8 cellular contexts compared by ENCODE assay signal in genomic region chr7:1116383-1117008, GRCh38. TPM values are rescaled to one million over a fixed set of nuclear protein-coding genes. Genes with fewer than 3 reads are reported as not detected.
DNase-seq lines count a peak whose midpoint lies in the region; ATAC-seq lines count a peak whose summit lies in the region.
"Not testable (repeated sequence)": the region's sequence is repeated elsewhere in the genome, so short reads cannot be mapped to it uniquely, and the experiment has no call there.
"Had no signal": no experiment of that assay in that cellular context is flagged by ENCODE, and none has a peak within 500 bp of the region (broad histone marks: within the 10 kb centered on the region; RNA-seq: fewer than 3 reads in every experiment).

No MANE protein-coding gene starts in this region.

- DNase-seq in activated CD4-positive, alpha-beta T cell treated with anti-CD3 and anti-CD28 coated beads for 36 hours, result not testable (repeated sequence)
- peak; percentile 2 for DNase-seq in activated CD8-positive, alpha-beta memory T cell treated with anti-CD3 and anti-CD28 coated beads, Interleukin-2, amount 50 U/mL, for 4 hours
- DNase-seq in cardiac septum (ENCODE audit: low spot score), result peak; percentile 63
- DNase-seq in sciatic nerve (ENCODE audit: low spot score), result peak; percentile 45

- CTCF ChIA-PET in activated CD4-positive, alpha-beta T cell treated with anti-CD3 and anti-CD28 coated beads for 36 hours (lab: Charles Lee), result not testable (repeated sequence)

- peak overlapping the region; percentile 74 for H3K27ac Mint-ChIP-seq in activated CD4-positive, alpha-beta T cell treated with anti-CD3 and anti-CD28 coated beads for 36 hours
- peak overlapping the region; percentile 77 for H3K27ac Mint-ChIP-seq in activated T-helper 17 cell treated with anti-CD3 and anti-CD28 coated beads, Interleukin-2, amount 50 U/mL, for 72 hours
- H3K27ac Mint-ChIP-seq in stimulated activated naive CD8-positive, alpha-beta T cell treated with anti-CD3 and anti-CD28 coated beads, Interleukin-15, Interleukin-2, amounts not matched to agents 100 ng/mL and 50 ng/mL, for 24 hours, result peak overlapping the region; percentile 40

- peaks cover 22% of the 10 kb centered on the region for H3K36me3 Mint-ChIP-seq in activated CD4-positive, alpha-beta T cell treated with anti-CD3 and anti-CD28 coated beads for 36 hours (ENCODE audit: low read depth)
- not testable (repeated sequence) for H3K36me3 Mint-ChIP-seq in activated T-helper 17 cell treated with anti-CD3 and anti-CD28 coated beads, Interleukin-2, amount 50 U/mL, for 72 hours (ENCODE audit: low read depth); stimulated activated naive CD8-positive, alpha-beta T cell treated with anti-CD3 and anti-CD28 coated beads, Interleukin-15, Interleukin-2, amounts not matched to agents 100 ng/mL and 50 ng/mL, for 24 hours (ENCODE audit: low read depth)

- intact Hi-C loops in activated CD4-positive, alpha-beta T cell treated with anti-CD3 and anti-CD28 coated beads for 36 hours (cut with DNase I, micrococcal nuclease); cardiac septum (cut with DNase I); sciatic nerve (cut with DNase I): not testable (repeated sequence)

- peaks cover 20% of the 10 kb centered on the region for H3K4me1 Mint-ChIP-seq in activated CD4-positive, alpha-beta T cell treated with anti-CD3 and anti-CD28 coated beads for 36 hours
- H3K4me1 Mint-ChIP-seq in activated T-helper 17 cell treated with anti-CD3 and anti-CD28 coated beads, Interleukin-2, amount 50 U/mL, for 72 hours, result not testable (repeated sequence)
- peaks cover 11% of the 10 kb centered on the region for H3K4me1 Mint-ChIP-seq in stimulated activated naive CD8-positive, alpha-beta T cell treated with anti-CD3 and anti-CD28 coated beads, Interleukin-15, Interleukin-2, amounts not matched to agents 100 ng/mL and 50 ng/mL, for 24 hours (ENCODE audit: low read depth)

- not testable (repeated sequence) for H3K4me3 Mint-ChIP-seq in activated CD4-positive, alpha-beta T cell treated with anti-CD3 and anti-CD28 coated beads for 36 hours; activated T-helper 17 cell treated with anti-CD3 and anti-CD28 coated beads, Interleukin-2, amount 50 U/mL, for 72 hours; stimulated activated naive CD8-positive, alpha-beta T cell treated with anti-CD3 and anti-CD28 coated beads, Interleukin-15, Interleukin-2, amounts not matched to agents 100 ng/mL and 50 ng/mL, for 24 hours

- POLR2A ChIA-PET in activated CD4-positive, alpha-beta T cell treated with anti-CD3 and anti-CD28 coated beads for 36 hours (lab: Charles Lee), result interaction anchor here (0.6 kb wide), 1 partner anchor 66 kb away, joined by 4 read pairs; no protein-coding TSS in a partner anchor

- not testable (repeated sequence) for H3K27me3 Mint-ChIP-seq in activated CD4-positive, alpha-beta T cell treated with anti-CD3 and anti-CD28 coated beads for 36 hours; activated T-helper 17 cell treated with anti-CD3 and anti-CD28 coated beads, Interleukin-2, amount 50 U/mL, for 72 hours; stimulated activated naive CD8-positive, alpha-beta T cell treated with anti-CD3 and anti-CD28 coated beads, Interleukin-15, Interleukin-2, amounts not matched to agents 100 ng/mL and 50 ng/mL, for 24 hours

- peaks cover 13% of the 10 kb centered on the region for H3K9me3 Mint-ChIP-seq in activated CD4-positive, alpha-beta T cell treated with anti-CD3 and anti-CD28 coated beads for 36 hours (ENCODE audit: low read depth)
- H3K9me3 Mint-ChIP-seq in activated T-helper 17 cell treated with anti-CD3 and anti-CD28 coated beads, Interleukin-2, amount 50 U/mL, for 72 hours; stimulated activated naive CD8-positive, alpha-beta T cell treated with anti-CD3 and anti-CD28 coated beads, Interleukin-15, Interleukin-2, amounts not matched to agents 100 ng/mL and 50 ng/mL, for 24 hours: not testable (repeated sequence)

- not testable (repeated sequence) for ATAC-seq in activated CD4-positive, alpha-beta T cell treated with anti-CD3 and anti-CD28 coated beads for 36 hours; activated T-helper 17 cell treated with anti-CD3 and anti-CD28 coated beads, Interleukin-2, amount 50 U/mL, for 72 hours (replicated peaks); sciatic nerve

RNA-seq across cellular contexts. Expression of gene GPER1, which starts 28.6 kb away (rescaled TPM):
- total RNA-seq in activated CD4-positive, alpha-beta T cell treated with anti-CD3 and anti-CD28 coated beads for 36 hours, result not detected
- total RNA-seq in activated T-helper 17 cell treated with anti-CD3 and anti-CD28 coated beads, Interleukin-2, amount 50 U/mL, for 72 hours, result 1 to 10 TPM in 1 of 2 donors, under 1 TPM in 1; 0.24 to 1.1 TPM
- 2.9 TPM for total RNA-seq in cardiac septum
- 11.1 TPM for total RNA-seq in sciatic nerve
- total RNA-seq: CD4-positive, CD25-positive, alpha-beta regulatory T cell; CD8-positive, alpha-beta memory T cell had no signal

RNA-seq across cellular contexts. Expression of gene ZFAND2A, which starts 43.5 kb away (rescaled TPM):
- 10 to 100 TPM; 21.6 to 25.2 TPM for total RNA-seq in activated CD4-positive, alpha-beta T cell treated with anti-CD3 and anti-CD28 coated beads for 36 hours
- 10 to 100 TPM; 27.1 to 27.7 TPM for total RNA-seq in activated T-helper 17 cell treated with anti-CD3 and anti-CD28 coated beads, Interleukin-2, amount 50 U/mL, for 72 hours
- total RNA-seq in cardiac septum (8.8 TPM), sciatic nerve (24.7 TPM)
